ENCODE assay signal across 1 cellular context in the genomic region with DNA sequence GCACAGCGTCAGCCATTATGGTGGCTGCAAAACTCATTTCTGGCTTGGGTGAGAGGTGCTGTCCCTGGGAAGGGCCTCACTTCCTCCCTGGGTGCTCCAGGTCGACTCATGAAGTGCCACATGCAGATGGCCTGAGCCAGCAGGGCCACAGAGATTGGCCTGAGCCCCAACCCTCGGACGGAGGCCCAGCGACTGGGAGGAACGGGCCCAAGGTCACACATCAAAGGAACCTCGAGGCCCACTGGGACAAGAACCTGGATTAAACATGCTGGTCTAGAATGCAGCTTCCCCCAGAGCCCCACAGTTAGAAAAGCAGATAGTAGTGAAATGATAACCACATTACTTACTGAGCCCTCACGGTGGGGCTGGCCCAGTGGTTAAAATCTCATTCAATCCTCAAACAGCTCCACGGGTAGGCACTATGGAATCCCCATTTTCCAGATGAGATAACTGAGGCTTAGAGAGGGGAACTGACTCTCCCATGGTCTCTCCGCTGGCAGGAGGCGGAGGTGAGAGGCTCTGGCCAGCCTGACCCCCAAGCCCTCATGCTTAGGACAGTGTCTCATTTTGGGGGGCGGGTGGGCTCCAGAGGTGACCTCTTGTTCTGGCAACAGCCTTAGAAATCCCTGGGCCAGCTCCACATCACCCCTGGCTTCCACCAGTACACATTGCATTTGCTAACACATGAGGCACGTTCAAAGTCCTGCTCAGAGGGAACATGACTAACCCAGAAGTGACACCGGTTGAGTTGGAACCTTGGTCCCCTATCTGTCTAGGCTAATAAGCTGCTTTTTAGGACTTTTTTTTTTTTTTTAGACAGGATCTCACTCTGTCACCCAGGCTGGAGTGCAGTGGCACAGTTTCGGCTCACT.
TF ChIP-seq lines count a peak whose summit lies in the region.

No MANE protein-coding gene starts in this region.

TF ChIP-seq in HepG2, 621 proteins besides CTCF, POLR2A, EP300 and RAD21 (continued from another document and continues in another):
- peak; percentile 61 for TF ChIP-seq ZNF574 (CRISPR knock-in tag; IDR thresholded peaks at IDR 0.05)
- TF ChIP-seq ZNF577 (CRISPR knock-in tag; IDR thresholded peaks at IDR 0.05; ENCODE audit: borderline replicate concordance, low read depth) = 0 out of 2 replicates have a peak, but pooled peaks have one; percentile 19
- TF ChIP-seq HNF1A (IDR thresholded peaks at IDR 0.05; ENCODE audit: low read depth) = no peak
- TF ChIP-seq HNF1A (CRISPR knock-in tag; IDR thresholded peaks at IDR 0.05; ENCODE audit: borderline replicate concordance) = peak; percentile 55
- TF ChIP-seq, protein P1, sequence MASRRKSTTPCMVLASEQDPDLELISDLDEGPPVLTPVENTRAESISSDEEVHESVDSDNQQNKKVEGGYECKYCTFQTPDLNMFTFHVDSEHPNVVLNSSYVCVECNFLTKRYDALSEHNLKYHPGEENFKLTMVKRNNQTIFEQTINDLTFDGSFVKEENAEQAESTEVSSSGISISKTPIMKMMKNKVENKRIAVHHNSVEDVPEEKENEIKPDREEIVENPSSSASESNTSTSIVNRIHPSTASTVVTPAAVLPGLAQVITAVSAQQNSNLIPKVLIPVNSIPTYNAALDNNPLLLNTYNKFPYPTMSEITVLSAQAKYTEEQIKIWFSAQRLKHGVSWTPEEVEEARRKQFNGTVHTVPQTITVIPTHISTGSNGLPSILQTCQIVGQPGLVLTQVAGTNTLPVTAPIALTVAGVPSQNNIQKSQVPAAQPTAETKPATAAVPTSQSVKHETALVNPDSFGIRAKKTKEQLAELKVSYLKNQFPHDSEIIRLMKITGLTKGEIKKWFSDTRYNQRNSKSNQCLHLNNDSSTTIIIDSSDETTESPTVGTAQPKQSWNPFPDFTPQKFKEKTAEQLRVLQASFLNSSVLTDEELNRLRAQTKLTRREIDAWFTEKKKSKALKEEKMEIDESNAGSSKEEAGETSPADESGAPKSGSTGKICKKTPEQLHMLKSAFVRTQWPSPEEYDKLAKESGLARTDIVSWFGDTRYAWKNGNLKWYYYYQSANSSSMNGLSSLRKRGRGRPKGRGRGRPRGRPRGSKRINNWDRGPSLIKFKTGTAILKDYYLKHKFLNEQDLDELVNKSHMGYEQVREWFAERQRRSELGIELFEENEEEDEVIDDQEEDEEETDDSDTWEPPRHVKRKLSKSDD (CRISPR knock-in tag; IDR thresholded peaks at IDR 0.05; ENCODE audit: low read depth) = no peak; the same call in 1 of the 2 replicates
- no peak for TF ChIP-seq ZNF850 (CRISPR knock-in tag; conservative IDR thresholded peaks at IDR 0.05)
- 0 out of 2 replicates have a peak, but pooled peaks have one; percentile 24 for TF ChIP-seq HOMEZ (CRISPR knock-in tag; IDR thresholded peaks at IDR 0.05; ENCODE audit: low read depth)
- TF ChIP-seq ATF7-NPFF (CRISPR knock-in tag; IDR thresholded peaks at IDR 0.05; ENCODE audit: low read depth) = 0 out of 2 replicates have a peak, but pooled peaks have one; percentile 30
- no peak for TF ChIP-seq XBP1 (CRISPR knock-in tag; IDR thresholded peaks at IDR 0.05)
- peak; percentile 59; the same call in 1 of the 2 replicates for TF ChIP-seq SPEN (CRISPR knock-in tag; IDR thresholded peaks at IDR 0.05; ENCODE audit: low read depth)
- 0 out of 2 replicates have a peak, but pooled peaks have one; percentile 60 for TF ChIP-seq PCBP1 (IDR thresholded peaks at IDR 0.05; ENCODE audit: borderline replicate concordance, low read depth, low read length)
- TF ChIP-seq MLX (CRISPR knock-in tag; IDR thresholded peaks at IDR 0.05) = 0 out of 2 replicates have a peak, but pooled peaks have one; percentile 53
- TF ChIP-seq ZNF350 (CRISPR knock-in tag; IDR thresholded peaks at IDR 0.05; ENCODE audit: borderline replicate concordance, low read depth) = peak; percentile 55; the same call in 1 of the 2 replicates
- TF ChIP-seq PLSCR1 (CRISPR knock-in tag; IDR thresholded peaks at IDR 0.05; ENCODE audit: borderline replicate concordance) = peak; percentile 89
- peak; percentile 65; the same call in 1 of the 2 replicates for TF ChIP-seq ZNF615 (CRISPR knock-in tag; IDR thresholded peaks at IDR 0.05; ENCODE audit: borderline replicate concordance)
- TF ChIP-seq, protein P2, sequence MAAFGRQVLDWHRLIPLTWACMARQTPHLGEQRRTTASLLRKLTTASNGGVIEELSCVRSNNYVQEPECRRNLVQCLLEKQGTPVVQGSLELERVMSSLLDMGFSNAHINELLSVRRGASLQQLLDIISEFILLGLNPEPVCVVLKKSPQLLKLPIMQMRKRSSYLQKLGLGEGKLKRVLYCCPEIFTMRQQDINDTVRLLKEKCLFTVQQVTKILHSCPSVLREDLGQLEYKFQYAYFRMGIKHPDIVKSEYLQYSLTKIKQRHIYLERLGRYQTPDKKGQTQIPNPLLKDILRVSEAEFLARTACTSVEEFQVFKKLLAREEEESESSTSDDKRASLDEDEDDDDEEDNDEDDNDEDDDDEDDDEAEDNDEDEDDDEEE (CRISPR knock-in tag; IDR thresholded peaks at IDR 0.05) = no peak
- no peak for TF ChIP-seq ZNF530 (CRISPR knock-in tag; IDR thresholded peaks at IDR 0.05; ENCODE audit: low read depth)
- no peak for TF ChIP-seq ZNF567 (CRISPR knock-in tag; IDR thresholded peaks at IDR 0.05; ENCODE audit: borderline replicate concordance)
- peak; percentile 45; the same call in 1 of the 2 replicates for TF ChIP-seq ZNF580 (CRISPR knock-in tag; IDR thresholded peaks at IDR 0.05; ENCODE audit: borderline replicate concordance, low read depth)
- peak; percentile 89 for TF ChIP-seq ZNF296 (CRISPR knock-in tag; conservative IDR thresholded peaks at IDR 0.05)
- TF ChIP-seq ZSCAN25 (CRISPR knock-in tag; IDR thresholded peaks at IDR 0.05) = peak; percentile 33
- TF ChIP-seq ZGPAT (CRISPR knock-in tag; IDR thresholded peaks at IDR 0.05) = peak; percentile 54; the same call in 1 of the 2 replicates
- TF ChIP-seq POGZ (CRISPR knock-in tag; IDR thresholded peaks at IDR 0.05) = peak; percentile 10; the same call in 1 of the 2 replicates
- TF ChIP-seq ZMYM3 (CRISPR knock-in tag; IDR thresholded peaks at IDR 0.05) = peak; percentile 100
- no peak for TF ChIP-seq FOSL1 (CRISPR knock-in tag; IDR thresholded peaks at IDR 0.05; ENCODE audit: borderline replicate concordance)
- TF ChIP-seq ZNF777 (CRISPR knock-in tag; IDR thresholded peaks at IDR 0.05) = peak; percentile 57
- TF ChIP-seq PRMT3 (CRISPR knock-in tag; IDR thresholded peaks at IDR 0.05; ENCODE audit: borderline replicate concordance, low read depth) = no peak
- TF ChIP-seq DPF2 (CRISPR knock-in tag; IDR thresholded peaks at IDR 0.05; ENCODE audit: borderline replicate concordance, low read depth) = peak; percentile 52
- TF ChIP-seq TSC22D2 (CRISPR knock-in tag; IDR thresholded peaks at IDR 0.05; ENCODE audit: borderline replicate concordance) = no peak
- no peak for TF ChIP-seq ZNF7 (CRISPR knock-in tag; IDR thresholded peaks at IDR 0.05)
- peak; percentile 100 for TF ChIP-seq ZNF629 (CRISPR knock-in tag; conservative IDR thresholded peaks at IDR 0.05)
- TF ChIP-seq KLF16 (CRISPR knock-in tag; IDR thresholded peaks at IDR 0.05) = no peak
- TF ChIP-seq HCFC1 (IDR thresholded peaks at IDR 0.05; ENCODE audit: low read depth, low read length) = no peak
- TF ChIP-seq HBP1 (CRISPR knock-in tag; IDR thresholded peaks at IDR 0.05; ENCODE audit: low read depth) = no peak
- TF ChIP-seq NONO (IDR thresholded peaks at IDR 0.05) = no peak
- TF ChIP-seq NONO (CRISPR knock-in tag; conservative IDR thresholded peaks at IDR 0.05) = peak; percentile 7; the same call in 1 of the 2 replicates
